8 cellular contexts compared by ENCODE assay signal in genomic region chr16:2996298-2996697, GRCh38. TPM values are rescaled to one million over a fixed set of nuclear protein-coding genes. Genes with fewer than 3 reads are reported as not detected.
"Had no signal": no experiment of that assay in that cellular context is flagged by ENCODE, and none has a peak within 500 bp of the region (broad histone marks: within the 10 kb centered on the region; RNA-seq: fewer than 3 reads in every experiment).

No MANE protein-coding gene starts in this region.

- H3K36me3 ChIP-seq: HAP-1 had no signal

- H3K4me3 ChIP-seq: GM23338, HAP-1, K562 had no signal

- H2AFZ ChIP-seq: GM23338 had no signal

- ATAC-seq: HCT116, K562 had no signal

- H3K9me3 ChIP-seq: HAP-1 had no signal

- H3K4me2 ChIP-seq: GM23338 had no signal

- H3K4me1 ChIP-seq: HAP-1 had no signal

- DNase-seq: H7, IMR-90 had no signal

RNA-seq across cellular contexts. Expression of gene CLDN9, which starts 16.4 kb away (rescaled TPM):
- total RNA-seq: H4, IMR-90 had no signal

RNA-seq across cellular contexts. Expression of gene CLDN6, which starts 21.7 kb away (rescaled TPM):
- total RNA-seq: HT-29, IMR-90 had no signal
